33 cellular contexts compared by ENCODE assay signal in genomic region chr1:163709636-163710035, GRCh38.
A peak's percentile ranks its signal among the peaks of the same experiment; 100 is the strongest.
DNase-seq lines count a peak whose midpoint lies in the region; ATAC-seq, FAIRE-seq and TF ChIP-seq lines count a peak whose summit lies in the region.
"Had no signal": no experiment of that assay in that cellular context is flagged by ENCODE, and none has a peak within 500 bp of the region (broad histone marks: within the 10 kb centered on the region; RNA-seq: fewer than 3 reads in every experiment).

No MANE protein-coding gene starts in this region.

- H3K36me3 Mint-ChIP-seq in stimulated activated naive B cell treated with anti-CD40 and anti-IgM and Interleukin-4, amounts not matched to agents 10 μg/mL and 1 μg/mL and 100 μg/mL, for 72 hours, result peaks cover 0 to 1% of the 10 kb centered on the region in 2 donors
- H3K36me3 Mint-ChIP-seq: activated CD8-positive, alpha-beta memory T cell treated with anti-CD3 and anti-CD28 coated beads, Interleukin-2, amount 10 ng/mL, durations not matched to agents 7 days and 5 days; activated naive CD8-positive, alpha-beta T cell treated with anti-CD3 and anti-CD28 coated beads, Interleukin-2, amount 10 ng/mL, durations not matched to agents 7 days and 5 days; natural killer cell had no signal

- FAIRE-seq in D721Med (lab: Jason Lieb, UNC) (peak; percentile 51), kidney (lab: Jason Lieb, UNC) (no peak)
- FAIRE-seq: GM12891 had no signal

- no peak overlapping the region for H3K4me3 Mint-ChIP-seq in stimulated activated naive B cell treated with anti-CD40 and anti-IgM and Interleukin-4, amounts not matched to agents 10 μg/mL and 1 μg/mL and 100 μg/mL, for 72 hours
- H3K4me3 Mint-ChIP-seq: activated CD8-positive, alpha-beta memory T cell treated with anti-CD3 and anti-CD28 coated beads, Interleukin-2, amount 10 ng/mL, durations not matched to agents 7 days and 5 days; activated naive CD8-positive, alpha-beta T cell treated with anti-CD3 and anti-CD28 coated beads, Interleukin-2, amount 10 ng/mL, durations not matched to agents 7 days and 5 days; dendritic cell treated with granulocyte-macrophage colony-stimulating factor and Interleukin-4, amounts not matched to agents 40 ng/mL and 50 ng/mL, for 4 days; natural killer cell had no signal

- peaks cover 0 to 9% of the 10 kb centered on the region in 2 donors for H3K9me3 Mint-ChIP-seq in stimulated activated naive B cell treated with anti-CD40 and anti-IgM and Interleukin-4, amounts not matched to agents 10 μg/mL and 1 μg/mL and 100 μg/mL, for 72 hours

- no peak overlapping the region for H3K9ac ChIP-seq in kidney (ENCODE audit: low read length in 2 of 2)

- H3K9me3 ChIP-seq in kidney (ENCODE audit: control insufficient read depth in 1 of 2, low read length in 2 of 2), result no peaks in the 10 kb centered on the region
- H3K9me3 ChIP-seq: body of pancreas, gastrocnemius medialis, lower lobe of right lung, mucosa of descending colon, prostate gland, thyroid gland had no signal

- no peaks in the 10 kb centered on the region for H3K4me1 ChIP-seq in kidney (ENCODE audit: control insufficient read depth in 1 of 2, insufficient read depth in 1 of 2, low read depth in 1 of 2, low read length in 2 of 2)
- H3K4me1 ChIP-seq: body of pancreas, gastrocnemius medialis, lower lobe of right lung, prostate gland, thyroid gland had no signal

- intact Hi-C loops in kidney (cut with DNase I), result no loop called here

- H3K27ac ChIP-seq in kidney (ENCODE audit: low read depth in 2 of 2, low read length in 2 of 2), result no peak overlapping the region
- H3K27ac ChIP-seq: body of pancreas, gastrocnemius medialis, hepatocyte, lower lobe of right lung, prostate gland, thyroid gland had no signal

- no peak overlapping the region for H3K27ac Mint-ChIP-seq in stimulated activated naive B cell treated with anti-CD40 and anti-IgM and Interleukin-4, amounts not matched to agents 10 μg/mL and 1 μg/mL and 100 μg/mL, for 72 hours
- H3K27ac Mint-ChIP-seq: activated CD8-positive, alpha-beta memory T cell treated with anti-CD3 and anti-CD28 coated beads, Interleukin-2, amount 10 ng/mL, durations not matched to agents 7 days and 5 days; activated naive CD8-positive, alpha-beta T cell treated with anti-CD3 and anti-CD28 coated beads, Interleukin-2, amount 10 ng/mL, durations not matched to agents 7 days and 5 days; dendritic cell treated with granulocyte-macrophage colony-stimulating factor and Interleukin-4, amounts not matched to agents 40 ng/mL and 50 ng/mL, for 4 days; natural killer cell had no signal

- no peak for ATAC-seq in stimulated activated naive B cell treated with anti-CD40 and anti-IgM and Interleukin-4, amounts not matched to agents 10 μg/mL and 1 μg/mL and 100 μg/mL, for 72 hours (replicated peaks)
- ATAC-seq: activated CD4-positive, CD25-positive, alpha-beta regulatory T cell treated with anti-CD3 and anti-CD28 coated beads, Interleukin-2, amount 50 U/mL, for 24 hours; activated CD8-positive, alpha-beta memory T cell treated with anti-CD3 and anti-CD28 coated beads, Interleukin-2, amount 10 ng/mL, durations not matched to agents 7 days and 5 days; body of pancreas; esophagus mucosa; gastrocnemius medialis; HCT116; lower lobe of right lung; mucosa of descending colon; natural killer cell; sciatic nerve had no signal

- H3K4me1 Mint-ChIP-seq in stimulated activated naive B cell treated with anti-CD40 and anti-IgM and Interleukin-4, amounts not matched to agents 10 μg/mL and 1 μg/mL and 100 μg/mL, for 72 hours, result no peaks in the 10 kb centered on the region
- H3K4me1 Mint-ChIP-seq: activated CD8-positive, alpha-beta memory T cell treated with anti-CD3 and anti-CD28 coated beads, Interleukin-2, amount 10 ng/mL, durations not matched to agents 7 days and 5 days; activated naive CD8-positive, alpha-beta T cell treated with anti-CD3 and anti-CD28 coated beads, Interleukin-2, amount 10 ng/mL, durations not matched to agents 7 days and 5 days; natural killer cell had no signal

- H3K27me3 Mint-ChIP-seq in stimulated activated naive B cell treated with anti-CD40 and anti-IgM and Interleukin-4, amounts not matched to agents 10 μg/mL and 1 μg/mL and 100 μg/mL, for 72 hours, result no peaks in the 10 kb centered on the region
- H3K27me3 Mint-ChIP-seq: activated CD8-positive, alpha-beta memory T cell treated with anti-CD3 and anti-CD28 coated beads, Interleukin-2, amount 10 ng/mL, durations not matched to agents 7 days and 5 days; activated naive CD8-positive, alpha-beta T cell treated with anti-CD3 and anti-CD28 coated beads, Interleukin-2, amount 10 ng/mL, durations not matched to agents 7 days and 5 days; dendritic cell treated with granulocyte-macrophage colony-stimulating factor and Interleukin-4, amounts not matched to agents 40 ng/mL and 50 ng/mL, for 4 days had no signal

- H3K4me3 ChIP-seq in kidney (ENCODE audit: low read length in 2 of 2), result no peak overlapping the region
- H3K4me3 ChIP-seq: body of pancreas, gastrocnemius medialis, hepatocyte, lower lobe of right lung, mucosa of descending colon, prostate gland, thyroid gland had no signal

- TF ChIP-seq CTCF in D721Med (IDR thresholded peaks at IDR 0.05; ENCODE audit: insufficient read depth, missing control alignments) (no peak), kidney (IDR thresholded peaks at IDR 0.05; ENCODE audit: borderline replicate concordance, extremely low read depth, insufficient read depth) (no peak)

- H3K36me3 ChIP-seq in kidney (ENCODE audit: control insufficient read depth in 1 of 2, insufficient read depth in 2 of 2, low read length in 2 of 2), result no peaks in the 10 kb centered on the region
- H3K36me3 ChIP-seq: gastrocnemius medialis, lower lobe of right lung, prostate gland, thyroid gland had no signal

- DNase-seq in D721Med (ENCODE audit: insufficient read length, low spot score), result no peak
- peak; percentile 5 for DNase-seq in M059J (ENCODE audit: low read depth)
- peak; percentile 2 for DNase-seq in astrocyte of the hippocampus (ENCODE audit: low read depth, low spot score)
- DNase-seq in renal cortical epithelial cell (ENCODE audit: low read depth), result peak; percentile 1
- DNase-seq in kidney, result no peak
- DNase-seq in stimulated activated CD4-positive, alpha-beta T cell treated with anti-CD3 and anti-CD28 coated beads, Interleukin-4, amount 100 ng/mL, for 1 hour, result no peak
- DNase-seq in stimulated activated naive B cell treated with anti-CD40 and anti-IgM and Interleukin-4, amounts not matched to agents 10 μg/mL and 1 μg/mL and 100 μg/mL, for 72 hours, result no peak
- DNase-seq: activated CD4-positive, alpha-beta T cell treated with anti-CD3 and anti-CD28 coated beads, Interleukin-2, amount 50 U/mL, for 4 hours; activated CD8-positive, alpha-beta memory T cell treated with anti-CD3 and anti-CD28 coated beads, Interleukin-2, amount 10 ng/mL, durations not matched to agents 7 days and 5 days; activated gamma-delta T cell treated with Interleukin-2 at 50 U/mL for 16 hours; activated naive CD8-positive, alpha-beta T cell treated with anti-CD3 and anti-CD28 coated beads, Interleukin-2, amount 10 ng/mL, durations not matched to agents 7 days and 5 days; activated T-cell treated with anti-CD3 and anti-CD28 coated beads, Interleukin-2, amount 50 U/mL, for 48 hours; body of pancreas; gastrocnemius medialis; lower lobe of right lung; mucosa of descending colon; natural killer cell; NCI-H1105; NCI-H2029 treated with DMSO at 0.1 percent for 48 hours; NCI-H524 treated with DMSO at 0.1 percent for 48 hours; nucleus accumbens; SHP77; stimulated activated CD4-positive, alpha-beta T cell treated with anti-CD3 and anti-CD28 coated beads, Interleukin-2, amount 100 ng/mL, for 48 hours; T-helper 2 cell; thyroid gland had no signal

Comparison
In these comparisons a context has a peak if more than half of its experiments do, and no peak if none do; other contexts are left out.
1. DNase-seq: peak in M059J (single experiment), astrocyte of the hippocampus (single experiment) and renal cortical epithelial cell (single experiment); none in D721Med (single experiment), kidney (single experiment), stimulated activated CD4-positive, alpha-beta T cell treated with anti-CD3 and anti-CD28 coated beads, Interleukin-4, amount 100 ng/mL, for 1 hour (single experiment) and stimulated activated naive B cell treated with anti-CD40 and anti-IgM and Interleukin-4, amounts not matched to agents 10 μg/mL and 1 μg/mL and 100 μg/mL, for 72 hours (single experiment).